In genomic region chr4:95549246-95550138, GRCh38 we compare ENCODE assay signal across 8 cellular contexts. TPM values are rescaled to one million over a fixed set of nuclear protein-coding genes. Genes with fewer than 3 reads are reported as not detected.
DNase-seq lines count a peak whose midpoint lies in the region; ATAC-seq and TF ChIP-seq lines count a peak whose summit lies in the region.

No MANE protein-coding gene starts in this region.

- H3K27me3 ChIP-seq in iPS DF 6.9 (ENCODE audit: control insufficient read depth, insufficient read depth, low read length) = peaks cover 24% of the 10 kb centered on the region; the same call in 1 of the 2 replicates

- TF ChIP-seq CTCF in astrocyte of the cerebellum (IDR thresholded peaks at IDR 0.05; ENCODE audit: low read depth, low read length, missing control alignments) = no peak

- peak; percentile 97 for ATAC-seq in GM21717 (IDR thresholded peaks at IDR 0.05; ENCODE audit: unreplicated experiment)

- no peaks in the 10 kb centered on the region for H3K36me3 ChIP-seq in iPS DF 6.9 (ENCODE audit: control insufficient read depth, insufficient read depth, low read length)

- WGBS in iPS DF 6.9 (ENCODE audit: insufficient coverage, insufficient read length) = no CpG with 5 or more reads among the region's 64 CpGs

- no peaks in the 10 kb centered on the region for H3K9me3 ChIP-seq in iPS DF 6.9 (ENCODE audit: control insufficient read depth, insufficient read depth, low read length)

- H3K27ac ChIP-seq in iPS DF 6.9 (ENCODE audit: low read length) = no peak overlapping the region

- no peaks in the 10 kb centered on the region for H3K4me1 ChIP-seq in iPS DF 6.9 (ENCODE audit: control insufficient read depth, insufficient read depth, low read length)

- DNase-seq in NCI-H1105 treated with DMSO at 0.1 percent for 48 hours (lab: John Stamatoyannopoulos, UW) (peak; percentile 13), NCI-H1105 (lab: John Stamatoyannopoulos, UW) (no peak), LHCN-M2 (ENCODE audit: low read depth) (peak; percentile 47), astrocyte of the cerebellum (ENCODE audit: low read depth) (no peak), iPS DF 6.9 (ENCODE audit: low read depth, low spot score) (no peak), renal cortical epithelial cell (ENCODE audit: low read depth) (peak; percentile 18), NCI-H1092 (lab: John Stamatoyannopoulos, UW) (no peak)

- in situ Hi-C loops in astrocyte of the cerebellum (cut with HindIII; ENCODE audit: low sequenced_read_pairs) = no loop called here

- peak overlapping the region; percentile 72 for H3K4me3 ChIP-seq in astrocyte of the cerebellum (ENCODE audit: low read depth, low read length)
- H3K4me3 ChIP-seq in iPS DF 6.9 (ENCODE audit: low read length) = peak overlapping the region; percentile 68; the same call in 1 of the 2 replicates

RNA-seq across cellular contexts. Expression of gene UNC5C, which starts 0.7 kb away (rescaled TPM):
- total RNA-seq in LHCN-M2 (2014; rRNA removed) = 0.06 and 0.11 TPM in 2 replicates
- 0.13 TPM for polyA plus RNA-seq in LHCN-M2 (2012)
- total RNA-seq in renal cortical epithelial cell = 0.05 TPM in 1 of 2 replicates, not detected in the other

Comparison
In these comparisons a context has a peak if more than half of its experiments do, and no peak if none do; other contexts are left out.
1. DNase-seq: peak in NCI-H1105 treated with DMSO at 0.1 percent for 48 hours (single experiment), LHCN-M2 (single experiment) and renal cortical epithelial cell (single experiment); none in NCI-H1105 (single experiment), astrocyte of the cerebellum (single experiment), iPS DF 6.9 (single experiment) and NCI-H1092 (single experiment).